15 cellular contexts compared by ENCODE assay signal in genomic region chr2:182912518-182912915, GRCh38. TPM values are rescaled to one million over a fixed set of nuclear protein-coding genes. Genes with fewer than 3 reads are reported as not detected.
A peak's percentile ranks its signal among the peaks of the same experiment; 100 is the strongest.
DNase-seq lines count a peak whose midpoint lies in the region; ATAC-seq and TF ChIP-seq lines count a peak whose summit lies in the region.
"Had no signal": no experiment of that assay in that cellular context is flagged by ENCODE, and none has a peak within 500 bp of the region (broad histone marks: within the 10 kb centered on the region; RNA-seq: fewer than 3 reads in every experiment).

No MANE protein-coding gene starts in this region.

- H3K9me3 ChIP-seq in HEK293 (ENCODE audit: control insufficient read depth, insufficient read depth, low read depth, low read length) (no peaks in the 10 kb centered on the region), SK-N-MC (ENCODE audit: low read depth, low read length) (no peaks in the 10 kb centered on the region), endodermal cell (ENCODE audit: control insufficient read depth, low read length) (no peaks in the 10 kb centered on the region), gastrocnemius medialis (no peaks in the 10 kb centered on the region), mammary epithelial cell (replicated peaks; ENCODE audit: insufficient read depth, low read length) (no peaks in the 10 kb centered on the region)
- H3K9me3 ChIP-seq: HAP-1 had no signal

- WGBS in endodermal cell (ENCODE audit: insufficient coverage in 1 of 2, insufficient read length in 1 of 2), 2 experiments = 100% methylated on average over 2 of the region's 3 CpGs; no CpG with 5 or more reads in 1 of the 2 experiments
- WGBS in mammary epithelial cell (ENCODE audit: low coverage, missing lambda C conversion rate) = 97% methylated on average over 3 of the region's 3 CpGs

- H3K9ac ChIP-seq in SK-N-MC (ENCODE audit: insufficient read length) = no peak overlapping the region
- no peak overlapping the region for H3K9ac ChIP-seq in endodermal cell (ENCODE audit: extremely low read depth, low read length, poor library complexity, severe bottlenecking)
- no peak overlapping the region for H3K9ac ChIP-seq in mammary epithelial cell (ENCODE audit: insufficient read depth, low read length)

- in situ Hi-C loops in gastrocnemius medialis (cut with MboI; ENCODE audit: low sequenced_read_pairs in 4 of 4) = no loop called here
- in situ Hi-C loops in mammary epithelial cell (cut with MboI; ENCODE audit: low sequenced_read_pairs in 2 of 2) = no loop called here

- H3K27me3 ChIP-seq in endodermal cell (ENCODE audit: control insufficient read depth, insufficient read depth, low read length, poor library complexity, severe bottlenecking) = no peaks in the 10 kb centered on the region
- H3K27me3 ChIP-seq in gastrocnemius medialis = no peaks in the 10 kb centered on the region
- no peaks in the 10 kb centered on the region for H3K27me3 ChIP-seq in mammary epithelial cell (ENCODE audit: insufficient read depth, low read length)

- no peak for TF ChIP-seq CTCF in HEK293 (tag by site-specific recombination; IDR thresholded peaks at IDR 0.05)
- TF ChIP-seq CTCF in endodermal cell (conservative IDR thresholded peaks at IDR 0.05) = no peak
- no peak for TF ChIP-seq CTCF in gastrocnemius medialis (IDR thresholded peaks at IDR 0.05 in 4 of 5, conservative IDR thresholded peaks at IDR 0.05 in 1 of 5)
- no peak for TF ChIP-seq CTCF in mammary epithelial cell (conservative IDR thresholded peaks at IDR 0.05 in 1 of 2, IDR thresholded peaks at IDR 0.05 in 1 of 2; ENCODE audit: extremely low read depth in 1 of 2, insufficient read depth in 1 of 2, low read depth in 1 of 2, low read length in 2 of 2)

- H3K27ac Mint-ChIP-seq in endodermal cell = no peak overlapping the region
- H3K27ac Mint-ChIP-seq: B cell; CD4-positive, alpha-beta T cell had no signal

- no peak for ATAC-seq in gastrocnemius medialis
- ATAC-seq in HG03159 (IDR thresholded peaks at IDR 0.05; ENCODE audit: unreplicated experiment) = no peak

- no peak overlapping the region for H3K4me3 ChIP-seq in HEK293 (ENCODE audit: low read depth, low read length)
- H3K4me3 ChIP-seq in SK-N-MC = peak overlapping the region; percentile 50
- H3K4me3 ChIP-seq in endodermal cell (ENCODE audit: low read length) = no peak overlapping the region
- no peak overlapping the region for H3K4me3 ChIP-seq in gastrocnemius medialis
- H3K4me3 ChIP-seq in mammary epithelial cell (replicated peaks in 1 of 3; ENCODE audit: insufficient read depth in 1 of 3, low read depth in 2 of 3, low read length in 3 of 3) = no peak overlapping the region
- H3K4me3 ChIP-seq: HAP-1 had no signal

- no peaks in the 10 kb centered on the region for H4K20me1 ChIP-seq in mammary epithelial cell (ENCODE audit: insufficient read depth, low read length)

- H3K4me2 ChIP-seq in mammary epithelial cell (ENCODE audit: insufficient read depth, low read depth, low read length) = no peak overlapping the region

- intact Hi-C loops in gastrocnemius medialis (cut with DNase I; ENCODE audit: low total_unique reads) (loop anchor here (5.0 kb wide), 1 partner anchor 40 kb away; no protein-coding TSS in a partner anchor), mammary epithelial cell (cut with micrococcal nuclease) (no loop called here)

- no TSS peak for BruUV-seq in mammary epithelial cell (replicated peaks; lab: Mats Ljungman, UMichigan)

- no peak overlapping the region for H2AFZ ChIP-seq in mammary epithelial cell (ENCODE audit: low read depth, low read length)

- CTCF ChIA-PET in HEK293 (lab: Yijun Ruan, JAX) (interaction anchor here (0.8 to 1.6 kb wide), 5 partner anchors 14 to 149 kb away, joined by 4 to 8 read pairs (median 4); no protein-coding TSS in a partner anchor), mammary epithelial cell (lab: Charles Lee; ENCODE audit: low non-redundant PET) (no interaction called here)

- TF ChIP-seq POLR2A in gastrocnemius medialis (IDR thresholded peaks at IDR 0.05) = no peak

- H3K4me1 ChIP-seq in HEK293 (ENCODE audit: control insufficient read depth, insufficient read depth, low read length) (peaks cover 10% of the 10 kb centered on the region), endodermal cell (ENCODE audit: control insufficient read depth, insufficient read depth, low read length) (no peaks in the 10 kb centered on the region), gastrocnemius medialis (peaks cover 35 to 52% of the 10 kb centered on the region in 2 donors), mammary epithelial cell (ENCODE audit: insufficient read depth, low read length) (peaks cover 16% of the 10 kb centered on the region)
- H3K4me1 ChIP-seq: HAP-1 had no signal

- H3K36me3 ChIP-seq in HEK293 (ENCODE audit: control insufficient read depth in 2 of 2, insufficient read depth in 1 of 2, low read length in 2 of 2) (peaks cover 0 to 34% of the 10 kb centered on the region in 2 experiments; a peak in 1 of 3 replicates), SK-N-MC (ENCODE audit: insufficient read depth, low read length) (peaks cover 44% of the 10 kb centered on the region), endodermal cell (ENCODE audit: control insufficient read depth, insufficient read depth, low read length) (peaks cover 69% of the 10 kb centered on the region), gastrocnemius medialis (peaks cover 0 to 24% of the 10 kb centered on the region in 2 donors), mammary epithelial cell (ENCODE audit: insufficient read depth, low read length) (peaks cover 12% of the 10 kb centered on the region)
- H3K36me3 ChIP-seq: HAP-1 had no signal

- peaks cover 71% of the 10 kb centered on the region for H3K36me3 Mint-ChIP-seq in endodermal cell (ENCODE audit: low read depth)

- DNase-seq in SK-N-MC (ENCODE audit: low read depth, low spot score) (peak; percentile 94), endodermal cell (no peak), gastrocnemius medialis (no peak), mammary epithelial cell (no peak), SHP77 (lab: John Stamatoyannopoulos, UW) (no peak)
- DNase-seq: C1 segment of cervical spinal cord; Calu3; CD4-positive, alpha-beta T cell; DMS 273 treated with DMSO at 0.1 percent for 48 hours had no signal

- H3K27ac ChIP-seq in HEK293 (ENCODE audit: extremely low read depth, low read depth, low read length) = no peak overlapping the region
- H3K27ac ChIP-seq in SK-N-MC = peak overlapping the region; percentile 93
- H3K27ac ChIP-seq in endodermal cell (ENCODE audit: low read depth, low read length) = peak overlapping the region; percentile 70
- peak overlapping the region; percentile 88 to 93 (median 88) for H3K27ac ChIP-seq in gastrocnemius medialis
- no peak overlapping the region for H3K27ac ChIP-seq in mammary epithelial cell (ENCODE audit: insufficient read depth, low read depth, low read length)

- peaks cover 8% of the 10 kb centered on the region for H3K4me1 Mint-ChIP-seq in endodermal cell
- H3K4me1 Mint-ChIP-seq: B cell had no signal

- dilution Hi-C loops in mammary epithelial cell (cut with HindIII; ENCODE audit: low sequenced_read_pairs) = no loop called here

- H3K27me3 Mint-ChIP-seq in endodermal cell (ENCODE audit: insufficient read depth) = no peaks in the 10 kb centered on the region
- H3K27me3 Mint-ChIP-seq: CD4-positive, alpha-beta T cell had no signal

- no peaks in the 10 kb centered on the region for H3K79me2 ChIP-seq in mammary epithelial cell (ENCODE audit: insufficient read depth, low read length)

- POLR2A ChIA-PET in HEK293 (lab: Yijun Ruan, JAX) = no interaction called here

- H3K9me3 Mint-ChIP-seq in endodermal cell = no peaks in the 10 kb centered on the region
- H3K9me3 Mint-ChIP-seq: CD4-positive, alpha-beta T cell had no signal

- H3K4me3 Mint-ChIP-seq in endodermal cell = no peak overlapping the region
- H3K4me3 Mint-ChIP-seq: B cell; CD4-positive, alpha-beta T cell had no signal

TF ChIP-seq in HEK293, 187 proteins besides CTCF, POLR2A, EP300 and RAD21:
- TF ChIP-seq ZFP37 (tag by site-specific recombination; IDR thresholded peaks at IDR 0.05) (no peak), ZNF366 (tag by site-specific recombination; conservative IDR thresholded peaks at IDR 0.05) (peak; percentile 82), ZNF146 (tag by site-specific recombination; IDR thresholded peaks at IDR 0.05) (no peak), TCF7L2 (IDR thresholded peaks at IDR 0.05; ENCODE audit: borderline replicate concordance, low read depth, low read length) (no peak)

RNA-seq across cellular contexts. Expression of gene FRZB, which starts 46.1 kb away (rescaled TPM):
- total RNA-seq in endodermal cell (100 to 1,000 TPM in 1 of 2 donors, 10 to 100 TPM in 1; 54.8 to 107 TPM), gastrocnemius medialis (10 to 100 TPM in 1 of 4 donors, 1 to 10 TPM in 3; 1.3 to 31.3 (median 4.3) TPM), mammary epithelial cell (under 1 TPM; 0.09 to 0.17 TPM)
- 38.5 TPM for polyA plus RNA-seq in endodermal cell (2013, experiment 1 of 2)
- 42.6 TPM for polyA plus RNA-seq in endodermal cell (2013, experiment 2 of 2)
- not detected for polyA plus RNA-seq in mammary epithelial cell
- polyA minus RNA-seq in mammary epithelial cell = not detected
- total RNA-seq: B cell; CD4-positive, alpha-beta T cell; Daoy; HT1080 had no signal

Comparison
In these comparisons a context has a peak if more than half of its experiments do, and no peak if none do; other contexts are left out.
1. H3K27ac ChIP-seq: peak in SK-N-MC (single experiment), endodermal cell (single experiment) and gastrocnemius medialis (4 of 4); none in HEK293 (single experiment) and mammary epithelial cell (single experiment).